In the genomic region with DNA sequence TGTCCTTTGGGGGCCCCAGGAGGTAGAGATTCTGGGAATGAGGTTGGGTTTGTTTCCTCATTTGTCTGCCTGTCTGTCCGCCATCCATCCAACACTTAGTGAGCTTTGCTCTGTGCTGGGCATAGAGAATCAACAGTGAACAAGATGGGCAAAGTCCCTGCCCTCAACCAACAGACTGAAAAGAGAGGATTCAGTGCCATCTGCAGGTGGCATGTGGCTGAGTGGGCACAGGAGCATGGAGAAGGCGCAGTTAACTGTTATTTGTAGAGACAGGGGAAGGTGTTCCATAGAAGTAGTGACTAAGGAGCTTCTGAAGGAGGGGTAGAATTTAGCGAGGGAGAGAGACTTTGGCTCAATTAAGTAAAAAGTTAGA, we compare ENCODE assay signal across 13 cellular contexts. TPM values are rescaled to one million over a fixed set of nuclear protein-coding genes. Genes with fewer than 3 reads are reported as not detected.
A peak's percentile ranks its signal among the peaks of the same experiment; 100 is the strongest.
DNase-seq lines count a peak whose midpoint lies in the region; TF ChIP-seq lines count a peak whose summit lies in the region.
"Had no signal": no experiment of that assay in that cellular context is flagged by ENCODE, and none has a peak within 500 bp of the region (broad histone marks: within the 10 kb centered on the region; RNA-seq: fewer than 3 reads in every experiment).

No MANE protein-coding gene starts in this region.

- H3K36me3 ChIP-seq in OCI-LY7 (ENCODE audit: insufficient read depth, low read length) (peaks cover 51% of the 10 kb centered on the region), BE2C (peaks cover 65% of the 10 kb centered on the region)
- H3K36me3 ChIP-seq: cardiac muscle cell had no signal

- POLR2A ChIA-PET in OCI-LY7 (lab: Charles Lee) = interaction anchor here (0.7 to 1.0 kb wide), 3 partner anchors 15 to 82 kb away, joined by 3 to 5 read pairs (median 3); no protein-coding TSS in a partner anchor

- H2AFZ ChIP-seq in OCI-LY7 (ENCODE audit: low read length) = no peak overlapping the region

- peak; percentile 33; the same call in 1 of the 2 replicates for TF ChIP-seq CTCF in OCI-LY7 (conservative IDR thresholded peaks at IDR 0.05; ENCODE audit: low read length)
- TF ChIP-seq CTCF in epithelial cell of proximal tubule (conservative IDR thresholded peaks at IDR 0.05; ENCODE audit: low read depth, low read length) = peak; percentile 38
- no peak for TF ChIP-seq CTCF in BE2C (IDR thresholded peaks at IDR 0.05; ENCODE audit: low read depth, low read length)

- DNase-seq in OCI-LY7 (ENCODE audit: low spot score) (no peak), epithelial cell of proximal tubule (ENCODE audit: low read depth) (no peak), posterior vena cava (ENCODE audit: low spot score) (peak; percentile 25), BE2C (no peak), SIG-M5 treated with dmso at 0.1 percent for 504 hours (lab: John Stamatoyannopoulos, UW; ENCODE audit: unreplicated experiment) (no peak), T-helper 9 cell (no peak)
- DNase-seq: activated CD4-positive, alpha-beta T cell treated with anti-CD3 and anti-CD28 coated beads for 48 hours; activated naive CD8-positive, alpha-beta T cell treated with anti-CD3 and anti-CD28 coated beads, Interleukin-2, amount 50 U/mL, for 24 hours; activated T-cell treated with anti-CD3 and anti-CD28 coated beads, Interleukin-2, amount 50 U/mL, for 24 hours; NCI-H187 had no signal

- TF ChIP-seq POLR2A in GM19193 (IDR thresholded peaks at IDR 0.05; ENCODE audit: extremely low read depth, insufficient read depth, insufficient read length) = peak; percentile 12

- H3K4me1 ChIP-seq in OCI-LY7 (ENCODE audit: insufficient read depth, low read length, poor library complexity, severe bottlenecking) = peaks cover 4% of the 10 kb centered on the region
- no peaks in the 10 kb centered on the region for H3K4me1 ChIP-seq in BE2C
- H3K4me1 ChIP-seq: lower lobe of right lung had no signal

- BruUV-seq in OCI-LY7 (replicated peaks; lab: Mats Ljungman, UMichigan) = no TSS peak

- no peaks in the 10 kb centered on the region for H3K79me2 ChIP-seq in OCI-LY7 (ENCODE audit: insufficient read depth, low read depth, low read length)

- H3K27me3 ChIP-seq in BE2C = no peaks in the 10 kb centered on the region
- H3K27me3 ChIP-seq: cardiac muscle cell had no signal

- intact Hi-C loops in OCI-LY7 (cut with micrococcal nuclease; ENCODE audit: unreplicated experiment) (no loop called here), posterior vena cava (cut with DNase I) (no loop called here)

- no peaks in the 10 kb centered on the region for H4K20me1 ChIP-seq in OCI-LY7 (ENCODE audit: insufficient read depth, low read length)

- H3K9me3 ChIP-seq in OCI-LY7 (ENCODE audit: low read length) (no peaks in the 10 kb centered on the region), BE2C (no peaks in the 10 kb centered on the region)
- H3K9me3 ChIP-seq: lower lobe of right lung had no signal

- H3K9me2 ChIP-seq in OCI-LY7 (ENCODE audit: insufficient read depth, low read length) = no peaks in the 10 kb centered on the region

- CTCF ChIA-PET in OCI-LY7 (lab: Charles Lee; ENCODE audit: unreplicated experiment) = no interaction called here

- H3K4me3 ChIP-seq in OCI-LY7 (ENCODE audit: low read depth, low read length, poor library complexity, severe bottlenecking) = no peak overlapping the region
- H3K4me3 ChIP-seq in epithelial cell of proximal tubule (ENCODE audit: low read depth, low read length) = no peak overlapping the region
- no peak overlapping the region for H3K4me3 ChIP-seq in BE2C (ENCODE audit: low read depth, low read length)
- H3K4me3 ChIP-seq: cardiac muscle cell, lower lobe of right lung had no signal

- no peak overlapping the region for H3K4me2 ChIP-seq in OCI-LY7 (ENCODE audit: low read length)

- H3K27ac ChIP-seq in OCI-LY7 (ENCODE audit: low read depth, low read length, poor library complexity, severe bottlenecking) = no peak overlapping the region
- H3K27ac ChIP-seq: cardiac muscle cell, lower lobe of right lung had no signal

RNA-seq across cellular contexts. Expression of a gene that starts 23.1 kb away (rescaled TPM):
- 41.0 and 44.3 TPM in 2 replicates for total RNA-seq in OCI-LY7 (2014; rRNA removed; shearing (Covaris generic))
- total RNA-seq in OCI-LY7 (2022) (40.5 and 47.6 TPM in 2 replicates), epithelial cell of proximal tubule (23.2 and 44.1 TPM in 2 replicates), posterior vena cava (10 to 100 TPM; 16.9 to 18.5 TPM)
- polyA plus RNA-seq in BE2C (2012; ENCODE audit: insufficient read depth, insufficient read length, low read depth) = 5.7 TPM

RNA-seq across cellular contexts. Expression of a gene that starts 43.6 kb away (rescaled TPM):
- 27.9 and 31.9 TPM in 2 replicates for total RNA-seq in OCI-LY7 (2014; rRNA removed; shearing (Covaris generic))
- total RNA-seq in OCI-LY7 (2022) (20.2 and 23.9 TPM in 2 replicates), epithelial cell of proximal tubule (6.3 and 7.5 TPM in 2 replicates), posterior vena cava (1 to 10 TPM; 6.9 to 7.4 TPM)
- polyA plus RNA-seq in BE2C (2012; ENCODE audit: insufficient read depth, insufficient read length, low read depth) = 15.8 TPM
